ENCODE assay signal across 14 cellular contexts in genomic region chr22:23280356-23281052, GRCh38.
DNase-seq lines count a peak whose midpoint lies in the region; ATAC-seq and TF ChIP-seq lines count a peak whose summit lies in the region.
"Had no signal": no experiment of that assay in that cellular context is flagged by ENCODE, and none has a peak within 500 bp of the region (broad histone marks: within the 10 kb centered on the region; RNA-seq: fewer than 3 reads in every experiment).

No MANE protein-coding gene starts in this region.

- H3K27ac ChIP-seq in H9 (ENCODE audit: insufficient read length, low read depth, low read length) (no peak overlapping the region), epithelial cell of prostate (peak overlapping the region; percentile 76), skin epidermis (peak overlapping the region in 15 of 21 experiments; percentile 52 to 89 (median 78))

- no peak overlapping the region for H3T11ph ChIP-seq in H9 (ENCODE audit: low read length)

- H3K79me1 ChIP-seq in H9 (ENCODE audit: insufficient read depth, low read depth, low read length, poor library complexity, severe bottlenecking): no peaks in the 10 kb centered on the region

- no peak overlapping the region for H4K91ac ChIP-seq in H9 (ENCODE audit: insufficient read length, low read depth, low read length)

- H3K4me2 ChIP-seq in H9 (ENCODE audit: insufficient read depth, insufficient read length, low read length): no peak overlapping the region

- no peaks in the 10 kb centered on the region for H4K20me1 ChIP-seq in H9 (ENCODE audit: control insufficient read depth, insufficient read depth, insufficient read length)

- no CpG with 5 or more reads among the region's 13 CpGs for WGBS in H9 (ENCODE audit: extremely low coverage, insufficient read length, low lambda C conversion rate)

- no peak overlapping the region for H3K23ac ChIP-seq in H9 (ENCODE audit: insufficient read length, low read depth, low read length)

- no peak overlapping the region for H2BK5ac ChIP-seq in H9 (ENCODE audit: insufficient read length, low read length)

- H3K9me3 ChIP-seq in H9 (ENCODE audit: control insufficient read depth, low read depth, low read length): no peaks in the 10 kb centered on the region
- H3K9me3 ChIP-seq: BE2C, uterus had no signal

- TF ChIP-seq CTCF in H9 (conservative IDR thresholded peaks at IDR 0.05): no peak
- TF ChIP-seq CTCF in WTC11 (IDR thresholded peaks at IDR 0.05): no peak

- H3K4me1 Mint-ChIP-seq in H9: 0 out of 4 replicates have a peak, but pooled peaks cover 0 to 2% of the 10 kb centered on the region in 2 experiments
- H3K4me1 Mint-ChIP-seq in WTC11: no peaks in the 10 kb centered on the region; the same call in 1 of the 2 replicates

- no peak overlapping the region for H4K8ac ChIP-seq in H9 (replicated peaks; ENCODE audit: insufficient read length, low read depth, low read length)

- no peaks in the 10 kb centered on the region for H3K4me1 ChIP-seq in H9 (ENCODE audit: insufficient read depth, low read length)
- H3K4me1 ChIP-seq: BE2C, uterus had no signal

- H3K27me3 Mint-ChIP-seq in H9 (ENCODE audit: low read depth) (no peaks in the 10 kb centered on the region), WTC11 (ENCODE audit: low read depth) (no peaks in the 10 kb centered on the region)

- no peak overlapping the region for H3K4me3 Mint-ChIP-seq in H9
- H3K4me3 Mint-ChIP-seq in WTC11: no peak overlapping the region

- no peaks in the 10 kb centered on the region for H3K23me2 ChIP-seq in H9 (ENCODE audit: insufficient read length, low read depth, low read length, poor library complexity, severe bottlenecking)

- H2BK12ac ChIP-seq in H9 (ENCODE audit: insufficient read length, low read depth, low read length): no peak overlapping the region

- H3K27me3 ChIP-seq in H9 (ENCODE audit: insufficient read depth, low read length): no peaks in the 10 kb centered on the region
- H3K27me3 ChIP-seq: BE2C, uterus had no signal

- H3K9ac ChIP-seq in H9 (ENCODE audit: extremely low read depth, insufficient read length, low read length): no peak overlapping the region

- no peak overlapping the region for H2AK5ac ChIP-seq in H9 (ENCODE audit: insufficient read length, low read length)

- no peak overlapping the region for H3K4ac ChIP-seq in H9 (ENCODE audit: low read depth, low read length)

- no peak overlapping the region for H4K5ac ChIP-seq in H9 (ENCODE audit: insufficient read length, low read depth, low read length)

- H3K56ac ChIP-seq in H9 (ENCODE audit: insufficient read length, low read depth, low read length): no peak overlapping the region

- H2BK20ac ChIP-seq in H9 (ENCODE audit: low read depth, low read length, poor library complexity, severe bottlenecking): no peak overlapping the region

- H2AFZ ChIP-seq in H9 (ENCODE audit: low read length): no peak overlapping the region

- no peaks in the 10 kb centered on the region for H3K79me2 ChIP-seq in H9 (ENCODE audit: insufficient read depth, low read length)

- POLR2A ChIA-PET in WTC11 (lab: Charles Lee): no interaction called here

- no peak overlapping the region for H3K18ac ChIP-seq in H9 (ENCODE audit: insufficient read length, low read depth, low read length)

- CTCF ChIA-PET in WTC11 (lab: Charles Lee): interaction anchor here (1.6 to 2.3 kb wide), 5 partner anchors 11 to 131 kb away, joined by 6 to 114 read pairs (median 12); partner anchors contain the start of gene BCR

- H3K9me3 Mint-ChIP-seq in H9 (no peaks in the 10 kb centered on the region; a peak in 2 of 5 replicates), WTC11 (no peaks in the 10 kb centered on the region)

- H2BK120ac ChIP-seq in H9 (ENCODE audit: low read depth, low read length, poor library complexity, severe bottlenecking): no peak overlapping the region

- no peak overlapping the region for H3K14ac ChIP-seq in H9 (ENCODE audit: insufficient read depth, low read length)

- no peak for ATAC-seq in WTC11

- H3K27ac Mint-ChIP-seq in H9 (peak overlapping the region in 2 of 3 experiments; percentile 10 to 91; a peak in 4 of 7 replicates), WTC11 (peak overlapping the region; percentile 74)

- H2BK15ac ChIP-seq in H9 (ENCODE audit: low read depth, low read length): no peak overlapping the region

- no peak for DNase-seq in H9
- DNase-seq in WTC11 (ENCODE audit: low spot score): no peak
- DNase-seq in epithelial cell of prostate (ENCODE audit: low read depth, low spot score): no peak
- DNase-seq in germinal center (ENCODE audit: low spot score): no peak
- no peak for DNase-seq in 8988T
- DNase-seq in NCI-H2107 (lab: John Stamatoyannopoulos, UW): no peak
- DNase-seq in ecto neural progenitor cell (ENCODE audit: low spot score): no peak
- DNase-seq: activated CD4-positive, CD25-positive, alpha-beta regulatory T cell treated with anti-CD3 and anti-CD28 coated beads, Interleukin-2, amount 50 U/mL, for 72 hours; BE2C; NCI-H524 treated with DMSO at 0.1 percent for 48 hours; stimulated activated CD4-positive, alpha-beta T cell treated with anti-CD3 and anti-CD28 coated beads, Interleukin-12 subunit alpha, Interleukin-12 subunit beta, amount 100 ng/mL, for 4 hours; uterus had no signal

- no peak overlapping the region for H3K4me3 ChIP-seq in skin epidermis
- H3K4me3 ChIP-seq: GM12878, uterus had no signal

- H3K36me3 Mint-ChIP-seq in H9 (ENCODE audit: insufficient read depth in 1 of 3, low read depth in 3 of 3) (peaks cover 10 to 61% (median 56%) of the 10 kb centered on the region in 3 experiments; a peak in 6 of 7 replicates), WTC11 (peaks cover 28% of the 10 kb centered on the region)

TF ChIP-seq in WTC11, 78 proteins besides CTCF, POLR2A, EP300 and RAD21:
- no peak for TF ChIP-seq ZNF532 (CRISPR knock-in tag; IDR thresholded peaks at IDR 0.05; ENCODE audit: borderline replicate concordance)
- 0 out of 2 replicates have a peak, but pooled peaks have one; percentile 15 for TF ChIP-seq ZNF121 (CRISPR knock-in tag; IDR thresholded peaks at IDR 0.05)
